21 cellular contexts compared by ENCODE assay signal in genomic region chr18:25743661-25744151, GRCh38.
DNase-seq lines count a peak whose midpoint lies in the region; ATAC-seq and TF ChIP-seq lines count a peak whose summit lies in the region.
"Had no signal": no experiment of that assay in that cellular context is flagged by ENCODE, and none has a peak within 500 bp of the region (broad histone marks: within the 10 kb centered on the region; RNA-seq: fewer than 3 reads in every experiment).

No MANE protein-coding gene starts in this region.

- H3K4me2 ChIP-seq in IMR-90 (ENCODE audit: low read depth, low read length) (no peak overlapping the region), OCI-LY7 (ENCODE audit: low read length) (no peak overlapping the region)

- H3K27ac ChIP-seq in IMR-90 (ENCODE audit: insufficient read depth, low read length): no peak overlapping the region
- no peak overlapping the region for H3K27ac ChIP-seq in OCI-LY7 (ENCODE audit: low read depth, low read length, poor library complexity, severe bottlenecking)
- H3K27ac ChIP-seq: breast epithelium had no signal

- H4K5ac ChIP-seq in IMR-90 (ENCODE audit: low read depth, low read length): no peak overlapping the region

- no CpG with 5 or more reads among the region's 7 CpGs for WGBS in IMR-90 (ENCODE audit: extremely low coverage in 2 of 2, insufficient read length in 1 of 2), 2 experiments

- TF ChIP-seq RAD21 in IMR-90 (IDR thresholded peaks at IDR 0.05; ENCODE audit: low read length): no peak

- H4K20me1 ChIP-seq in IMR-90 (ENCODE audit: insufficient read depth, low read length) (no peaks in the 10 kb centered on the region), OCI-LY7 (ENCODE audit: insufficient read depth, low read length) (no peaks in the 10 kb centered on the region)

- H3K4me3 ChIP-seq in IMR-90 (ENCODE audit: insufficient read depth, low read depth, low read length): no peak overlapping the region
- H3K4me3 ChIP-seq in OCI-LY7 (ENCODE audit: low read depth, low read length, poor library complexity, severe bottlenecking): no peak overlapping the region
- H3K4me3 ChIP-seq: breast epithelium had no signal

- in situ Hi-C loops in IMR-90 (cut with MboI; ENCODE audit: low sequenced_read_pairs): no loop called here

- no peak overlapping the region for H3K14ac ChIP-seq in IMR-90 (replicated peaks; ENCODE audit: low read depth, low read length)

- TF ChIP-seq POLR2A in IMR-90 (IDR thresholded peaks at IDR 0.05; ENCODE audit: low read depth, low read length): no peak

- H3K4me1 ChIP-seq in ES-I3 (ENCODE audit: insufficient read depth, low read length) (no peaks in the 10 kb centered on the region), IMR-90 (ENCODE audit: control insufficient read depth, insufficient read depth, low read length) (no peaks in the 10 kb centered on the region), OCI-LY7 (ENCODE audit: insufficient read depth, low read length, poor library complexity, severe bottlenecking) (no peaks in the 10 kb centered on the region)
- H3K4me1 ChIP-seq: breast epithelium had no signal

- no peaks in the 10 kb centered on the region for H3K9me2 ChIP-seq in OCI-LY7 (ENCODE audit: insufficient read depth, low read length)

- TF ChIP-seq CTCF in IMR-90 (conservative IDR thresholded peaks at IDR 0.05; ENCODE audit: low read depth, low read length) (no peak), OCI-LY7 (conservative IDR thresholded peaks at IDR 0.05; ENCODE audit: low read length) (no peak)

- no peak overlapping the region for H2AFZ ChIP-seq in IMR-90 (replicated peaks; ENCODE audit: low read length, poor library complexity)
- H2AFZ ChIP-seq in OCI-LY7 (ENCODE audit: low read length): no peak overlapping the region

- POLR2A ChIA-PET in IMR-90 (lab: Charles Lee; ENCODE audit: unreplicated experiment) (no interaction called here), OCI-LY7 (lab: Charles Lee) (interaction anchor here (0.6 to 0.9 kb wide), 3 partner anchors 13 to 699 kb away, joined by 3 to 4 read pairs (median 3); no protein-coding TSS in a partner anchor)

- no peak overlapping the region for H3K18ac ChIP-seq in IMR-90 (ENCODE audit: low read depth, low read length)

- H4K91ac ChIP-seq in IMR-90 (ENCODE audit: insufficient read depth, low read depth, low read length): no peak overlapping the region

- H2BK20ac ChIP-seq in IMR-90 (ENCODE audit: low read depth, low read length): no peak overlapping the region

- no peaks in the 10 kb centered on the region for H3K9me3 ChIP-seq in ES-I3 (ENCODE audit: control insufficient read depth, insufficient read depth, low read length)
- no peaks in the 10 kb centered on the region for H3K9me3 ChIP-seq in IMR-90 (ENCODE audit: control insufficient read depth, insufficient read depth, low read length)
- no peaks in the 10 kb centered on the region for H3K9me3 ChIP-seq in OCI-LY7 (ENCODE audit: low read length)
- H3K9me3 ChIP-seq: breast epithelium had no signal

- H2BK15ac ChIP-seq in IMR-90 (ENCODE audit: low read depth, low read length): no peak overlapping the region

- H2AK9ac ChIP-seq in IMR-90 (replicated peaks; ENCODE audit: low read depth, low read length, poor library complexity): peak overlapping the region; percentile 28

- no peak overlapping the region for H2AK5ac ChIP-seq in IMR-90 (ENCODE audit: low read depth, low read length)

- CTCF ChIA-PET in IMR-90 (lab: Yijun Ruan, JAX) (interaction anchor here (0.5 to 0.9 kb wide), 2 partner anchors 9 to 852 kb away, joined by 3 read pairs; no protein-coding TSS in a partner anchor), OCI-LY7 (lab: Charles Lee; ENCODE audit: unreplicated experiment) (no interaction called here)

- no peaks in the 10 kb centered on the region for H3K79me1 ChIP-seq in IMR-90 (ENCODE audit: low read depth in 1 of 2, low read length in 2 of 2)

- DNase-seq in IMR-90 (no peak), cerebellar cortex (ENCODE audit: low spot score) (peak; percentile 5), islet precursor cell (peak; percentile 83), HUDEP-2 (lab: John Stamatoyannopoulos, UW; ENCODE audit: unreplicated experiment in 76 of 76) (no peak), SHP77 (lab: John Stamatoyannopoulos, UW) (no peak), OCI-LY7 (ENCODE audit: low spot score) (no peak)
- DNase-seq: activated B cell treated with CpG ODN at 0.5 μM for 24 hours; activated naive CD4-positive, alpha-beta T cell treated with anti-CD3 and anti-CD28 coated beads for 36 hours; CD8-positive, alpha-beta memory T cell; effector memory CD8-positive, alpha-beta T cell; midbrain; natural killer cell; NCI-H446; NK-92 treated with Interleukin-12 subunit alpha and Interleukin-12 subunit beta, amount 100 ng/mL, for 24 hours; SHP77 treated with DMSO at 0.1 percent for 48 hours; small intestine had no signal

- H3K79me2 ChIP-seq in OCI-LY7 (ENCODE audit: insufficient read depth, low read depth, low read length): no peaks in the 10 kb centered on the region

- H3K9me1 ChIP-seq in IMR-90 (ENCODE audit: insufficient read depth, low read length): no peaks in the 10 kb centered on the region

- ATAC-seq in IMR-90 (ENCODE audit: low read depth): no peak
- ATAC-seq in HG03159 (IDR thresholded peaks at IDR 0.05; ENCODE audit: unreplicated experiment): no peak
- ATAC-seq: effector memory CD8-positive, alpha-beta T cell; esophagus mucosa; natural killer cell; Panc1 had no signal

- no peak overlapping the region for H3K23ac ChIP-seq in IMR-90 (ENCODE audit: low read depth, low read length)

- H3K36me3 ChIP-seq in ES-I3 (ENCODE audit: insufficient read depth, low read length): no peaks in the 10 kb centered on the region
- H3K36me3 ChIP-seq in IMR-90 (ENCODE audit: control insufficient read depth, insufficient read depth, low read length): no peaks in the 10 kb centered on the region
- H3K36me3 ChIP-seq in OCI-LY7 (ENCODE audit: insufficient read depth, low read length): no peaks in the 10 kb centered on the region
- H3K36me3 ChIP-seq: breast epithelium had no signal

- H2BK120ac ChIP-seq in IMR-90 (ENCODE audit: low read depth, low read length): no peak overlapping the region

- dilution Hi-C loops in IMR-90 (cut with HindIII; ENCODE audit: low sequenced_read_pairs, unreplicated experiment): no loop called here

- no peak overlapping the region for H4K8ac ChIP-seq in IMR-90 (ENCODE audit: low read depth in 2 of 2, low read length in 2 of 2)

- no peaks in the 10 kb centered on the region for H3K27me3 ChIP-seq in IMR-90 (ENCODE audit: control insufficient read depth, insufficient read depth, low read length)
- H3K27me3 ChIP-seq: breast epithelium had no signal

- peak overlapping the region; percentile 31; the same call in 1 of the 2 replicates for H3K9ac ChIP-seq in ES-I3 (ENCODE audit: low read depth, low read length)
- no peak overlapping the region for H3K9ac ChIP-seq in IMR-90 (ENCODE audit: low read depth, low read length)

- intact Hi-C loops in IMR-90 (cut with micrococcal nuclease): no loop called here
- intact Hi-C loops in OCI-LY7 (cut with micrococcal nuclease; ENCODE audit: unreplicated experiment): loop anchor here (5.0 kb wide), 1 partner anchor 51 kb away; no protein-coding TSS in a partner anchor

- H3K4ac ChIP-seq in IMR-90 (ENCODE audit: low read depth, low read length): no peak overlapping the region

- no peak overlapping the region for H2BK5ac ChIP-seq in IMR-90 (ENCODE audit: low read depth, low read length, poor library complexity, severe bottlenecking)

- no TSS peak for BruUV-seq in IMR-90 (replicated peaks; lab: Mats Ljungman, UMichigan)
- no TSS peak for BruUV-seq in OCI-LY7 (replicated peaks; lab: Mats Ljungman, UMichigan)

- no peak overlapping the region for H3K56ac ChIP-seq in IMR-90 (ENCODE audit: extremely low read depth, insufficient read depth, low read length)

TF ChIP-seq in IMR-90, 13 proteins besides CTCF, POLR2A, EP300 and RAD21:
- no peak for TF ChIP-seq MXI1 (IDR thresholded peaks at IDR 0.05; ENCODE audit: borderline replicate concordance, low read depth, low read length)
- no peak for TF ChIP-seq NFE2L2 (IDR thresholded peaks at IDR 0.05; ENCODE audit: low read depth, low read length)
- TF ChIP-seq USF2 (IDR thresholded peaks at IDR 0.05; ENCODE audit: low read depth, low read length): no peak
- TF ChIP-seq BHLHE40 (IDR thresholded peaks at IDR 0.05; ENCODE audit: low read depth, low read length): no peak
- no peak for TF ChIP-seq SMC3 (IDR thresholded peaks at IDR 0.05; ENCODE audit: low read depth, low read length)
- no peak for TF ChIP-seq ELK1 (IDR thresholded peaks at IDR 0.05; ENCODE audit: borderline replicate concordance, low read depth, low read length)
- TF ChIP-seq MAZ (IDR thresholded peaks at IDR 0.05; ENCODE audit: borderline replicate concordance, low read depth, low read length): no peak
- no peak for TF ChIP-seq MAFK (IDR thresholded peaks at IDR 0.05; ENCODE audit: low read depth, low read length)
- no peak for TF ChIP-seq CEBPB (IDR thresholded peaks at IDR 0.05; ENCODE audit: low read depth, low read length)
- TF ChIP-seq RFX5 (IDR thresholded peaks at IDR 0.05; ENCODE audit: low read depth, low read length): no peak
- TF ChIP-seq FOS (IDR thresholded peaks at IDR 0.05; ENCODE audit: low read depth, low read length): no peak
- no peak for TF ChIP-seq RCOR1 (IDR thresholded peaks at IDR 0.05; ENCODE audit: insufficient replicate concordance, low read length)
- TF ChIP-seq CHD1 (IDR thresholded peaks at IDR 0.05; ENCODE audit: low read depth, low read length): no peak

Comparison
In these comparisons a context has a peak if more than half of its experiments do, and no peak if none do; other contexts are left out.
1. DNase-seq: peak in cerebellar cortex (single experiment) and islet precursor cell (single experiment); none in IMR-90 (single experiment), HUDEP-2 (0 of 76), SHP77 (0 of 2) and OCI-LY7 (single experiment).